Comparison of ENCODE assay signal across 17 cellular contexts in genomic region chr14:53630336-53630735, GRCh38.
A peak's percentile ranks its signal among the peaks of the same experiment; 100 is the strongest.
DNase-seq lines count a peak whose midpoint lies in the region; ATAC-seq and TF ChIP-seq lines count a peak whose summit lies in the region.
"Had no signal": no experiment of that assay in that cellular context is flagged by ENCODE, and none has a peak within 500 bp of the region (broad histone marks: within the 10 kb centered on the region; RNA-seq: fewer than 3 reads in every experiment).

No MANE protein-coding gene starts in this region.

- no peak for TF ChIP-seq CTCF in HEK293 (tag by site-specific recombination; IDR thresholded peaks at IDR 0.05)
- TF ChIP-seq CTCF in omental fat pad (IDR thresholded peaks at IDR 0.05) = no peak

- H3K4me3 ChIP-seq in HEK293 (ENCODE audit: low read depth, low read length) = no peak overlapping the region
- H3K4me3 ChIP-seq: lower lobe of right lung, MG63, upper lobe of right lung had no signal

- ATAC-seq in omental fat pad (ENCODE audit: low FRiP score) (no peak), GM21367 (IDR thresholded peaks at IDR 0.05; ENCODE audit: unreplicated experiment) (no peak), HG02885 (IDR thresholded peaks at IDR 0.05; ENCODE audit: poor library complexity, unreplicated experiment) (no peak)
- ATAC-seq: lower lobe of right lung; naive thymus-derived CD4-positive, alpha-beta T cell; upper lobe of right lung had no signal

- H3K4me1 ChIP-seq in HEK293 (ENCODE audit: control insufficient read depth, insufficient read depth, low read length) = no peaks in the 10 kb centered on the region
- H3K4me1 ChIP-seq: lower lobe of right lung had no signal

- CTCF ChIA-PET in HEK293 (lab: Yijun Ruan, JAX) = interaction anchor here (0.7 kb wide), 1 partner anchor 509 kb away, joined by 3 read pairs; no protein-coding TSS in a partner anchor

- no peaks in the 10 kb centered on the region for H3K36me3 ChIP-seq in HEK293 (ENCODE audit: control insufficient read depth in 2 of 2, insufficient read depth in 1 of 2, low read length in 2 of 2)
- H3K36me3 ChIP-seq: lower lobe of right lung, MG63, upper lobe of right lung had no signal

- no peak overlapping the region for H3K27ac ChIP-seq in HEK293 (ENCODE audit: extremely low read depth, low read depth, low read length)
- H3K27ac ChIP-seq: C4-2B, lower lobe of right lung, upper lobe of right lung had no signal

- DNase-seq in NCI-H146 (lab: John Stamatoyannopoulos, UW) (peak; percentile 5), NCI-H82 (lab: John Stamatoyannopoulos, UW) (peak; percentile 94), left kidney (ENCODE audit: low read depth, low spot score) (peak; percentile 65), hepatic stellate cell (ENCODE audit: low spot score) (no peak), omental fat pad (ENCODE audit: low spot score) (no peak)
- DNase-seq: amniotic stem cell; cortex of kidney; lower lobe of right lung; MG63; naive thymus-derived CD4-positive, alpha-beta T cell; right cardiac atrium; stimulated activated CD4-positive, alpha-beta T cell treated with anti-CD3 and anti-CD28 coated beads, Interleukin-2, amount 100 ng/mL, for 48 hours; upper lobe of right lung had no signal

- POLR2A ChIA-PET in HEK293 (lab: Yijun Ruan, JAX) = no interaction called here

- no peaks in the 10 kb centered on the region for H3K9me3 ChIP-seq in HEK293 (ENCODE audit: control insufficient read depth, insufficient read depth, low read depth, low read length)
- H3K9me3 ChIP-seq: lower lobe of right lung, MG63, upper lobe of right lung had no signal

TF ChIP-seq in HEK293, 187 proteins besides CTCF, POLR2A, EP300 and RAD21:
- TF ChIP-seq TRIM28 (IDR thresholded peaks at IDR 0.05; ENCODE audit: borderline replicate concordance, low read length) = no peak
- peak; percentile 31; the same call in 1 of the 2 replicates for TF ChIP-seq GLIS1 (tag by site-specific recombination; IDR thresholded peaks at IDR 0.05)
- TF ChIP-seq BCL11B (tag by site-specific recombination; IDR thresholded peaks at IDR 0.05; ENCODE audit: low read depth) = no peak
- TF ChIP-seq INSM2 (tag by site-specific recombination; IDR thresholded peaks at IDR 0.05) = no peak
- no peak for TF ChIP-seq ZNF837 (tag by site-specific recombination; IDR thresholded peaks at IDR 0.05)
- TF ChIP-seq ZNF560 (tag by site-specific recombination; IDR thresholded peaks at IDR 0.05; ENCODE audit: borderline replicate concordance) = no peak
- peak; percentile 74 for TF ChIP-seq PRDM10 (tag by site-specific recombination; IDR thresholded peaks at IDR 0.05)
- TF ChIP-seq OVOL3 (tag by site-specific recombination; IDR thresholded peaks at IDR 0.05) = no peak
- TF ChIP-seq ZNF350 (tag by site-specific recombination; IDR thresholded peaks at IDR 0.05) = no peak
- no peak for TF ChIP-seq KLF9 (tag by site-specific recombination; IDR thresholded peaks at IDR 0.05; ENCODE audit: low read depth)

Comparison
In these comparisons a context has a peak if more than half of its experiments do, and no peak if none do; other contexts are left out.
1. DNase-seq: peak in NCI-H146 (single experiment), NCI-H82 (single experiment) and left kidney (single experiment); none in hepatic stellate cell (single experiment) and omental fat pad (single experiment).